1 cellular context compared by ENCODE assay signal in the genomic region with DNA sequence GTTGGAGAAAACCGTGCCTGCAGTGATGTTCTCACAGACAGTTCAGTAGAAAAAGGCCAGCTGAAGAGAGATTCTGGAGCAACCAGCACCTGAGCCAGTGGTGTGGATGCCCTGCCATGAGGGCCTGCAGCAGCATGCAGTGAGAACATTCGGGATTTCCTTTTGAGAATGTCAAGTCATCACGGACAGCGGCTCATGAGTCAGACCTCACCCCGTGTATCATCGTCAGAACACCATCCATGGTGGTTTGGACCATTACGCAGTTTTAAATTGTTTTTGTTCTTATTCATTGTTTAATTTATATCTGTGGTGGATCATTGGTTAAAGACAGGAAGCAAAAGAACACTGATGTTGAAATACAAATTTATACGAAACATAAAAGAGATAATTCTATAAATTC.
TF ChIP-seq lines count a peak whose summit lies in the region.

No MANE protein-coding gene starts in this region.

TF ChIP-seq in GM23338, 12 proteins besides CTCF, POLR2A, EP300 and RAD21 (continued from another document):
- TF ChIP-seq, protein P1, sequence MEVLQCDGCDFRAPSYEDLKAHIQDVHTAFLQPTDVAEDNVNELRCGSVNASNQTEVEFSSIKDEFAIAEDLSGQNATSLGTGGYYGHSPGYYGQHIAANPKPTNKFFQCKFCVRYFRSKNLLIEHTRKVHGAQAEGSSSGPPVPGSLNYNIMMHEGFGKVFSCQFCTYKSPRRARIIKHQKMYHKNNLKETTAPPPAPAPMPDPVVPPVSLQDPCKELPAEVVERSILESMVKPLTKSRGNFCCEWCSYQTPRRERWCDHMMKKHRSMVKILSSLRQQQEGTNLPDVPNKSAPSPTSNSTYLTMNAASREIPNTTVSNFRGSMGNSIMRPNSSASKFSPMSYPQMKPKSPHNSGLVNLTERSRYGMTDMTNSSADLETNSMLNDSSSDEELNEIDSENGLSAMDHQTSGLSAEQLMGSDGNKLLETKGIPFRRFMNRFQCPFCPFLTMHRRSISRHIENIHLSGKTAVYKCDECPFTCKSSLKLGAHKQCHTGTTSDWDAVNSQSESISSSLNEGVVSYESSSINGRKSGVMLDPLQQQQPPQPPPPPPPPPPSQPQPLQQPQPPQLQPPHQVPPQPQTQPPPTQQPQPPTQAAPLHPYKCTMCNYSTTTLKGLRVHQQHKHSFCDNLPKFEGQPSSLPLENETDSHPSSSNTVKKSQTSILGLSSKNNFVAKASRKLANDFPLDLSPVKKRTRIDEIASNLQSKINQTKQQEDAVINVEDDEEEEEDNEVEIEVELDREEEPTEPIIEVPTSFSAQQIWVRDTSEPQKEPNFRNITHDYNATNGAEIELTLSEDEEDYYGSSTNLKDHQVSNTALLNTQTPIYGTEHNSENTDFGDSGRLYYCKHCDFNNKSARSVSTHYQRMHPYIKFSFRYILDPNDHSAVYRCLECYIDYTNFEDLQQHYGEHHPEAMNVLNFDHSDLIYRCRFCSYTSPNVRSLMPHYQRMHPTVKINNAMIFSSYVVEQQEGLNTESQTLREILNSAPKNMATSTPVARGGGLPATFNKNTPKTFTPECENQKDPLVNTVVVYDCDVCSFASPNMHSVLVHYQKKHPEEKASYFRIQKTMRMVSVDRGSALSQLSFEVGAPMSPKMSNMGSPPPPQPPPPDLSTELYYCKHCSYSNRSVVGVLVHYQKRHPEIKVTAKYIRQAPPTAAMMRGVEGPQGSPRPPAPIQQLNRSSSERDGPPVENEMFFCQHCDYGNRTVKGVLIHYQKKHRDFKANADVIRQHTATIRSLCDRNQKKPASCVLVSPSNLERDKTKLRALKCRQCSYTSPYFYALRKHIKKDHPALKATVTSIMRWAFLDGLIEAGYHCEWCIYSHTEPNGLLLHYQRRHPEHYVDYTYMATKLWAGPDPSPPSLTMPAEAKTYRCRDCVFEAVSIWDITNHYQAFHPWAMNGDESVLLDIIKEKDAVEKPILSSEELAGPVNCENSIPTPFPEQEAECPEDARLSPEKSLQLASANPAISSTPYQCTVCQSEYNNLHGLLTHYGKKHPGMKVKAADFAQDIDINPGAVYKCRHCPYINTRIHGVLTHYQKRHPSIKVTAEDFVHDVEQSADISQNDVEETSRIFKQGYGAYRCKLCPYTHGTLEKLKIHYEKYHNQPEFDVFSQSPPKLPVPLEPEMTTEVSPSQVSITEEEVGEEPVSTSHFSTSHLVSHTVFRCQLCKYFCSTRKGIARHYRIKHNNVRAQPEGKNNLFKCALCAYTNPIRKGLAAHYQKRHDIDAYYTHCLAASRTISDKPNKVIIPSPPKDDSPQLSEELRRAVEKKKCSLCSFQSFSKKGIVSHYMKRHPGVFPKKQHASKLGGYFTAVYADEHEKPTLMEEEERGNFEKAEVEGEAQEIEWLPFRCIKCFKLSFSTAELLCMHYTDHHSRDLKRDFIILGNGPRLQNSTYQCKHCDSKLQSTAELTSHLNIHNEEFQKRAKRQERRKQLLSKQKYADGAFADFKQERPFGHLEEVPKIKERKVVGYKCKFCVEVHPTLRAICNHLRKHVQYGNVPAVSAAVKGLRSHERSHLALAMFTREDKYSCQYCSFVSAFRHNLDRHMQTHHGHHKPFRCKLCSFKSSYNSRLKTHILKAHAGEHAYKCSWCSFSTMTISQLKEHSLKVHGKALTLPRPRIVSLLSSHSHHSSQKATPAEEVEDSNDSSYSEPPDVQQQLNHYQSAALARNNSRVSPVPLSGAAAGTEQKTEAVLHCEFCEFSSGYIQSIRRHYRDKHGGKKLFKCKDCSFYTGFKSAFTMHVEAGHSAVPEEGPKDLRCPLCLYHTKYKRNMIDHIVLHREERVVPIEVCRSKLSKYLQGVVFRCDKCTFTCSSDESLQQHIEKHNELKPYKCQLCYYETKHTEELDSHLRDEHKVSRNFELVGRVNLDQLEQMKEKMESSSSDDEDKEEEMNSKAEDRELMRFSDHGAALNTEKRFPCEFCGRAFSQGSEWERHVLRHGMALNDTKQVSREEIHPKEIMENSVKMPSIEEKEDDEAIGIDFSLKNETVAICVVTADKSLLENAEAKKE (CRISPR knock-in tag; IDR thresholded peaks at IDR 0.05) = no peak
- TF ChIP-seq EZH2phosphoT487 (IDR thresholded peaks at IDR 0.05; ENCODE audit: unreplicated experiment) (no peak), NANOG (IDR thresholded peaks at IDR 0.05; ENCODE audit: borderline replicate concordance) (no peak), ZNF331 (CRISPR knock-in tag; IDR thresholded peaks at IDR 0.05; ENCODE audit: low read depth) (no peak), CREB1 (CRISPR knock-in tag; IDR thresholded peaks at IDR 0.05; ENCODE audit: low read depth) (no peak)
